30 cellular contexts compared by ENCODE assay signal in genomic region chr3:56456117-56456516, GRCh38.
"Had no signal": no experiment of that assay in that cellular context is flagged by ENCODE, and none has a peak within 500 bp of the region (broad histone marks: within the 10 kb centered on the region; RNA-seq: fewer than 3 reads in every experiment).

No MANE protein-coding gene starts in this region.

- FAIRE-seq: TTC549 had no signal

- H3K4me3 ChIP-seq: adrenal gland, breast epithelium, colonic mucosa, SK-N-MC had no signal

- ATAC-seq: activated CD4-positive, alpha-beta T cell treated with anti-CD3 and anti-CD28 coated beads for 36 hours; Panc1; Right ventricle myocardium inferior; T-cell had no signal

- H3K36me3 ChIP-seq: adrenal gland, breast epithelium, colonic mucosa, WERI-Rb-1 had no signal

- H3K27ac ChIP-seq: adrenal gland, breast epithelium, colonic mucosa, SK-N-MC, WERI-Rb-1 had no signal

- DNase-seq: activated CD4-positive, alpha-beta memory T cell treated with anti-CD3 and anti-CD28 coated beads, Interleukin-2, amount 10 ng/mL, durations not matched to agents 7 days and 5 days; activated CD4-positive, alpha-beta T cell treated with anti-CD3 and anti-CD28 coated beads for 36 hours; activated CD4-positive, alpha-beta T cell treated with anti-CD3 and anti-CD28 coated beads, Interleukin-2, amount 50 U/mL, for 1 hour; activated CD8-positive, alpha-beta memory T cell treated with anti-CD3 and anti-CD28 coated beads, Interleukin-2, amount 50 U/mL, for 4 hours; activated naive CD4-positive, alpha-beta T cell treated with anti-CD3 and anti-CD28 coated beads, Interleukin-2, amount 50 U/mL, for 16 hours; activated naive CD8-positive, alpha-beta T cell treated with anti-CD3 and anti-CD28 coated beads, Interleukin-2, amount 10 ng/mL, durations not matched to agents 7 days and 5 days; adrenal gland; anterior cingulate cortex; caudate nucleus; colonic mucosa; dermis blood vessel endothelial cell; KG1; NCI-H1048; NCI-H1694; NCI-H2029; NCI-H2171 treated with DMSO at 0.1 percent for 48 hours; NCI-H510A treated with DMSO at 0.1 percent for 48 hours; NCI-H774; NK-92 treated with Interleukin-12 subunit alpha and Interleukin-12 subunit beta, amount 100 ng/mL, for 24 hours; OCI-M1; RPMI8226; T-cell; T-helper 2 cell; T1000; WERI-Rb-1 had no signal

- H3K4me1 ChIP-seq: adrenal gland, breast epithelium, colonic mucosa had no signal

- H3K9me3 ChIP-seq: adrenal gland, breast epithelium, colonic mucosa had no signal
